In genomic region chr9:35658144-35658893, GRCh38 we compare ENCODE assay signal across 8 cellular contexts. TPM values are rescaled to one million over a fixed set of nuclear protein-coding genes. Genes with fewer than 3 reads are reported as not detected.
DNase-seq lines count a peak whose midpoint lies in the region; ATAC-seq and TF ChIP-seq lines count a peak whose summit lies in the region.

Gene CCDC107, plus strand, starts transcription at chr9:35658292. Its CDS starts 88 bp downstream, at chr9:35658380.

- peak within 1 kb of the TSS; percentile 95 for H3K4me2 ChIP-seq in trophoblast cell (ENCODE audit: low read length)

- H3K9me3 Mint-ChIP-seq in type B pancreatic cell = no peaks in the 10 kb centered on the region

- H3K9me3 ChIP-seq in trophoblast cell (ENCODE audit: insufficient read depth, low read depth, low read length) = no peaks in the 10 kb centered on the region

- WGBS in trophoblast cell (ENCODE audit: extremely low coverage, insufficient coverage, insufficient read length) = no CpG with 5 or more reads among the region's 65 CpGs

- H3K27me3 ChIP-seq in trophoblast cell (ENCODE audit: insufficient read depth, low read length) = no peaks in the 10 kb centered on the region

- peak within 1 kb of the TSS; percentile 97 for H3K14ac ChIP-seq in trophoblast cell (ENCODE audit: low read length)

- peak within 1 kb of the TSS; percentile 98 for H4K8ac ChIP-seq in trophoblast cell (ENCODE audit: low read depth, low read length)

- H4K91ac ChIP-seq in trophoblast cell (ENCODE audit: low read depth, low read length) = peak within 1 kb of the TSS; percentile 97

- peaks cover 4% of the 10 kb centered on the region for H3K79me2 ChIP-seq in trophoblast cell (ENCODE audit: control insufficient read depth, insufficient read depth, low read length, poor library complexity)

- H3K27ac ChIP-seq in trophoblast cell (ENCODE audit: low read depth, low read length) = peak within 1 kb of the TSS; percentile 86

- peaks cover 5 to 14% of the 10 kb centered on the region in 2 experiments for H3K4me1 ChIP-seq in trophoblast cell (ENCODE audit: control insufficient read depth in 1 of 2, insufficient read depth in 2 of 2, low read length in 2 of 2)

- peak within 1 kb of the TSS; percentile 67 for H2AK5ac ChIP-seq in trophoblast cell (ENCODE audit: low read length)

- H3K36me3 Mint-ChIP-seq in type B pancreatic cell = peaks cover 12% of the 10 kb centered on the region

- TF ChIP-seq CTCF in GM12873 (IDR thresholded peaks at IDR 0.05; ENCODE audit: insufficient read depth, low read depth, low read length, missing control alignments) = peak; percentile 65
- TF ChIP-seq CTCF in type B pancreatic cell (conservative IDR thresholded peaks at IDR 0.05) = peak; percentile 95

- H2AFZ ChIP-seq in trophoblast cell (ENCODE audit: insufficient read depth, low read length, poor library complexity) = peak within 1 kb of the TSS; percentile 92

- H3K4me1 Mint-ChIP-seq in type B pancreatic cell (ENCODE audit: unreplicated experiment) = peaks cover 50% of the 10 kb centered on the region

- peak within 1 kb of the TSS; percentile 96 for H4K12ac ChIP-seq in trophoblast cell (ENCODE audit: low read depth, low read length)

- peak within 1 kb of the TSS; percentile 83 for H3K9ac ChIP-seq in trophoblast cell (ENCODE audit: low read length)

- H3K4me3 ChIP-seq in trophoblast cell (ENCODE audit: low read depth, low read length) = peak within 1 kb of the TSS; percentile 85

- intact Hi-C loops in Right ventricle myocardium superior (cut with DNase I) = no loop called here

- no peak within 1 kb of the TSS for H3K23ac ChIP-seq in trophoblast cell (ENCODE audit: low read length)

- peaks cover 13 to 16% of the 10 kb centered on the region in 2 experiments for H3K36me3 ChIP-seq in trophoblast cell (ENCODE audit: control insufficient read depth in 1 of 2, insufficient read depth in 2 of 2, low read length in 2 of 2)

- peak within 1 kb of the TSS; percentile 91 for H3K18ac ChIP-seq in trophoblast cell (ENCODE audit: low read length)

- ATAC-seq in HG02610 (IDR thresholded peaks at IDR 0.05; ENCODE audit: unreplicated experiment) (peak; percentile 50), Right ventricle myocardium superior (ENCODE audit: poor library complexity) (peak; percentile 87)

- peak within 1 kb of the TSS; percentile 89 for H2BK120ac ChIP-seq in trophoblast cell (ENCODE audit: insufficient read depth, low read length, poor library complexity)

- H2BK5ac ChIP-seq in trophoblast cell (ENCODE audit: low read depth, low read length, poor library complexity) = peak within 1 kb of the TSS; percentile 94

- peaks cover 10% of the 10 kb centered on the region for H3K79me1 ChIP-seq in trophoblast cell (ENCODE audit: low read length)

- peak within 1 kb of the TSS; percentile 85 for H3K4ac ChIP-seq in trophoblast cell (ENCODE audit: low read depth, low read length)

- H3K27me3 Mint-ChIP-seq in type B pancreatic cell = peaks cover 6% of the 10 kb centered on the region

- H3K4me3 Mint-ChIP-seq in type B pancreatic cell = peak within 1 kb of the TSS; percentile 86

- H2BK12ac ChIP-seq in trophoblast cell (ENCODE audit: low read length) = no peak within 1 kb of the TSS

- H3K27ac Mint-ChIP-seq in type B pancreatic cell = peak within 1 kb of the TSS; percentile 99

- peak; percentile 84 for DNase-seq in NCI-H1092 (lab: John Stamatoyannopoulos, UW)
- peak; percentile 82 for DNase-seq in SW480 (ENCODE audit: low spot score)
- peak; percentile 58 for DNase-seq in activated naive CD8-positive, alpha-beta T cell treated with anti-CD3 and anti-CD28 coated beads, Interleukin-2, amount 50 U/mL, for 16 hours (ENCODE audit: low read depth, low spot score)
- DNase-seq in Right ventricle myocardium superior = peak; percentile 91
- peak; percentile 86 to 93 for DNase-seq in trophoblast cell
- peak; percentile 92 for DNase-seq in type B pancreatic cell (ENCODE audit: extremely low spot score, unreplicated experiment)

RNA-seq across cellular contexts. Expression of gene CCDC107, which starts in this region (rescaled TPM):
- total RNA-seq in Right ventricle myocardium superior (48.4 TPM), type B pancreatic cell (ENCODE audit: low replicate concordance) (15.6 and 17.2 TPM in 2 replicates)
- polyA plus RNA-seq in trophoblast cell (2013) = 10.1 and 10.2 TPM in 2 replicates

Comparison
In these comparisons a context has a peak if more than half of its experiments do, and no peak if none do; other contexts are left out.
1. Peak in every context shown above with its lines: DNase-seq, ATAC-seq, H3K4me3 ChIP-seq and H3K27ac ChIP-seq.